ENCODE assay signal across 14 cellular contexts in genomic region chr6:134454794-134455193, GRCh38.
A peak's percentile ranks its signal among the peaks of the same experiment; 100 is the strongest.
DNase-seq lines count a peak whose midpoint lies in the region; TF ChIP-seq lines count a peak whose summit lies in the region.
"Had no signal": no experiment of that assay in that cellular context is flagged by ENCODE, and none has a peak within 500 bp of the region (broad histone marks: within the 10 kb centered on the region; RNA-seq: fewer than 3 reads in every experiment).

No MANE protein-coding gene starts in this region.

- CTCF ChIA-PET in Caco-2 (lab: Charles Lee), result no interaction called here

- intact Hi-C loops in Caco-2 (cut with micrococcal nuclease; ENCODE audit: unreplicated experiment), result loop anchor here (10.0 kb wide), 1 partner anchor 370 kb away; no protein-coding TSS in a partner anchor
- intact Hi-C loops in lower leg skin (cut with DNase I; ENCODE audit: low total_unique reads), result no loop called here
- intact Hi-C loops in activated T-helper 1 cell treated with anti-CD3 and anti-CD28 coated beads, Interleukin-12 subunit alpha, Interleukin-12 subunit beta, Interleukin-2, Interleukin-4 antibody, amounts not matched to agents 30 ng/mL and 10 ng/mL and 1 ng/mL, durations not matched to agents 14 hours and 24 hours and 36 hours (cut with micrococcal nuclease), result no loop called here

- BruUV-seq in Caco-2 (replicated peaks; lab: Mats Ljungman, UMichigan), result no TSS peak

- no peaks in the 10 kb centered on the region for H3K36me3 Mint-ChIP-seq in Caco-2 (ENCODE audit: insufficient read depth, unreplicated experiment)
- H3K36me3 Mint-ChIP-seq in activated T-helper 1 cell treated with anti-CD3 and anti-CD28 coated beads, Interleukin-12 subunit alpha, Interleukin-12 subunit beta, Interleukin-2, Interleukin-4 antibody, amounts not matched to agents 30 ng/mL and 10 ng/mL and 1 ng/mL, durations not matched to agents 14 hours and 24 hours and 36 hours (ENCODE audit: low read depth), result no peaks in the 10 kb centered on the region

- WGBS in lower leg skin, 2 donors, result 64 to 75% methylated on average over 2 of the region's 2 CpGs

- POLR2A ChIA-PET in Caco-2 (lab: Charles Lee), result no interaction called here

- H3K36me3 ChIP-seq in Caco-2 (ENCODE audit: control insufficient read depth, insufficient read depth, low read length), result no peaks in the 10 kb centered on the region

- no peaks in the 10 kb centered on the region for H3K27me3 ChIP-seq in Caco-2 (replicated peaks; ENCODE audit: control insufficient read depth, insufficient read depth, low read length)

- no peaks in the 10 kb centered on the region for H3K9me3 ChIP-seq in Caco-2

- no peaks in the 10 kb centered on the region for H3K27me3 Mint-ChIP-seq in Caco-2 (ENCODE audit: insufficient read depth, unreplicated experiment)
- H3K27me3 Mint-ChIP-seq in activated T-helper 1 cell treated with anti-CD3 and anti-CD28 coated beads, Interleukin-12 subunit alpha, Interleukin-12 subunit beta, Interleukin-2, Interleukin-4 antibody, amounts not matched to agents 30 ng/mL and 10 ng/mL and 1 ng/mL, durations not matched to agents 14 hours and 24 hours and 36 hours (ENCODE audit: insufficient read depth), result peaks cover 1% of the 10 kb centered on the region

- no peak for TF ChIP-seq POLR2A in lower leg skin (IDR thresholded peaks at IDR 0.05)

- peaks cover 24% of the 10 kb centered on the region for H3K4me1 ChIP-seq in Caco-2

- H3K9me3 Mint-ChIP-seq in Caco-2 (ENCODE audit: unreplicated experiment), result peaks cover 2% of the 10 kb centered on the region
- H3K9me3 Mint-ChIP-seq in activated T-helper 1 cell treated with anti-CD3 and anti-CD28 coated beads, Interleukin-12 subunit alpha, Interleukin-12 subunit beta, Interleukin-2, Interleukin-4 antibody, amounts not matched to agents 30 ng/mL and 10 ng/mL and 1 ng/mL, durations not matched to agents 14 hours and 24 hours and 36 hours, result no peaks in the 10 kb centered on the region

- DNase-seq in Caco-2, result no peak
- DNase-seq in foreskin melanocyte, result peak; percentile 76
- peak; percentile 50 for DNase-seq in renal cortical epithelial cell (ENCODE audit: low read depth)
- no peak for DNase-seq in lower leg skin (ENCODE audit: low spot score in 2 of 2)
- DNase-seq in activated T-helper 1 cell treated with anti-CD3 and anti-CD28 coated beads, Interleukin-12 subunit alpha, Interleukin-12 subunit beta, Interleukin-2, Interleukin-4 antibody, amounts not matched to agents 30 ng/mL and 10 ng/mL and 1 ng/mL, durations not matched to agents 14 hours and 24 hours and 36 hours (ENCODE audit: low spot score), result no peak
- DNase-seq in NCI-H345 (lab: John Stamatoyannopoulos, UW), result no peak
- no peak for DNase-seq in DMS53 (lab: John Stamatoyannopoulos, UW)
- DNase-seq: C1 segment of cervical spinal cord, DMS 273 treated with DMSO at 0.1 percent for 48 hours, GOT3, NCI-H1048, NCI-H2081 treated with DMSO at 0.1 percent for 48 hours, NCI-H82 had no signal

- peaks cover 18% of the 10 kb centered on the region for H3K4me1 Mint-ChIP-seq in Caco-2 (ENCODE audit: low read depth, unreplicated experiment)
- peaks cover 23% of the 10 kb centered on the region for H3K4me1 Mint-ChIP-seq in activated T-helper 1 cell treated with anti-CD3 and anti-CD28 coated beads, Interleukin-12 subunit alpha, Interleukin-12 subunit beta, Interleukin-2, Interleukin-4 antibody, amounts not matched to agents 30 ng/mL and 10 ng/mL and 1 ng/mL, durations not matched to agents 14 hours and 24 hours and 36 hours (ENCODE audit: low read depth)

- TF ChIP-seq CTCF in Caco-2 (IDR thresholded peaks at IDR 0.05; ENCODE audit: insufficient read depth in 1 of 2, low read depth in 1 of 2, low read length in 1 of 2, severe bottlenecking in 1 of 2, unreplicated experiment in 1 of 2) (no peak), VCaP (conservative IDR thresholded peaks at IDR 0.05) (no peak), lower leg skin (IDR thresholded peaks at IDR 0.05) (no peak)

- H3K4me3 ChIP-seq in Caco-2 (ENCODE audit: low read depth, low read length) (no peak overlapping the region), lower leg skin (ENCODE audit: low read depth, poor library complexity, severe bottlenecking) (no peak overlapping the region)

- no peak overlapping the region for H3K4me3 Mint-ChIP-seq in Caco-2 (ENCODE audit: unreplicated experiment)
- no peak overlapping the region for H3K4me3 Mint-ChIP-seq in activated T-helper 1 cell treated with anti-CD3 and anti-CD28 coated beads, Interleukin-12 subunit alpha, Interleukin-12 subunit beta, Interleukin-2, Interleukin-4 antibody, amounts not matched to agents 30 ng/mL and 10 ng/mL and 1 ng/mL, durations not matched to agents 14 hours and 24 hours and 36 hours

- H3K27ac ChIP-seq in VCaP, result peak overlapping the region; percentile 66

- peak overlapping the region; percentile 15 for H3K27ac Mint-ChIP-seq in Caco-2 (ENCODE audit: unreplicated experiment)
- no peak overlapping the region for H3K27ac Mint-ChIP-seq in activated T-helper 1 cell treated with anti-CD3 and anti-CD28 coated beads, Interleukin-12 subunit alpha, Interleukin-12 subunit beta, Interleukin-2, Interleukin-4 antibody, amounts not matched to agents 30 ng/mL and 10 ng/mL and 1 ng/mL, durations not matched to agents 14 hours and 24 hours and 36 hours

Comparison
In these comparisons a context has a peak if more than half of its experiments do, and no peak if none do; other contexts are left out.
1. DNase-seq: peak in foreskin melanocyte (single experiment) and renal cortical epithelial cell (single experiment); none in Caco-2 (0 of 2), lower leg skin (0 of 2), activated T-helper 1 cell treated with anti-CD3 and anti-CD28 coated beads, Interleukin-12 subunit alpha, Interleukin-12 subunit beta, Interleukin-2, Interleukin-4 antibody, amounts not matched to agents 30 ng/mL and 10 ng/mL and 1 ng/mL, durations not matched to agents 14 hours and 24 hours and 36 hours (single experiment), NCI-H345 (single experiment) and DMS53 (single experiment).